ENCODE assay signal across 15 cellular contexts in the genomic region with DNA sequence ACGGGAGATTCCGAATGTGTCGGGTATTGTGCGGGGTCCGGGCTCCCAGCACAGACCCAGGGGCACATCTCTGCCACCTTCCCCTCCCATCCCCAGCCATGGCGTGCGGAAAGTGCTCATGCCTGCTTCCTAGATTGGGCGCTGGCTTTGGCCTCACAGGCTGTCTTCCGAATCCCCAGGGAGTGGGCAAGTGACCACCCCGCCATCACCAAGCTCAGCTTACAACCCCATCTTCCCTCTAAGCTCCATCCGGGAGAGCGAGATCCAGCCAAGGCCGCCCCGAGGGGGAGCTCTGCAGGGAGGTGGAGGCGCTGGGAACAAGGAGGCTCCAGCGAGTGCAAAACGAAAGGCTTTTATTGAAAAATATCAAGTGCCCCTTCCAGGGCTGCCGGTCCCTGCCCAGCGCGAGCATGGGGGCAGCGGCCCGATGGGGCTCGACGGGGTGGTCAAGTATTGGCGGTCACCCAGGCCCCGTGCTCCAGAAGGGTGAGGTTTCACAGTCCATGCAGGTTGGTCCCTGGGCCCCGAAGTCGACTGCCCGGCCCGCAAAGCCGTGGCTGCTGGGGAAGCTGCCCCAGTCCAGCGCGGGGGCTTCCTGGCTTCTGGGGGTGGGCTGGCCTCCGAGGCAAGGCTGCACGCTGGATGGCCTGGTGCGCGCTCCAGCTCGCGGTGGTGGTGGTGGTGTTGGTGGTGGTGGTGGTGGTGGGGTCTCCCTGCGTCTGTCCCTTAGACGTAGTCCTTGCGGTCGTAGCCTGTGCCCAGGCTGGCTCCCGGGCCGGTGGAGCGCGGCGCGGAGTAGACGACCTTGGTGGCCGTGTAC. TPM values are rescaled to one million over a fixed set of nuclear protein-coding genes. Genes with fewer than 3 reads are reported as not detected.
DNase-seq lines count a peak whose midpoint lies in the region; ATAC-seq and TF ChIP-seq lines count a peak whose summit lies in the region.
"Had no signal": no experiment of that assay in that cellular context is flagged by ENCODE, and none has a peak within 500 bp of the region (broad histone marks: within the 10 kb centered on the region; RNA-seq: fewer than 3 reads in every experiment).

No MANE protein-coding gene starts in this region.

- H3K9me2 ChIP-seq in GM23338 (ENCODE audit: insufficient read depth) = peaks cover 8% of the 10 kb centered on the region; the same call in 1 of the 2 replicates

- no peaks in the 10 kb centered on the region for H4K20me1 ChIP-seq in GM23338 (replicated peaks; ENCODE audit: insufficient read depth)
- H4K20me1 ChIP-seq in neural progenitor cell (ENCODE audit: low read depth) = no peaks in the 10 kb centered on the region

- H3K4me1 ChIP-seq in GM23338 (ENCODE audit: insufficient read depth) = peaks cover 5% of the 10 kb centered on the region; the same call in 1 of the 2 replicates
- H3K4me1 ChIP-seq in neural progenitor cell = peaks cover 5% of the 10 kb centered on the region
- H3K4me1 ChIP-seq in adrenal gland (replicated peaks in 1 of 2) = peaks cover 0 to 8% of the 10 kb centered on the region in 2 donors
- H3K4me1 ChIP-seq: SJCRH30 had no signal

- TF ChIP-seq POLR2A in adrenal gland (IDR thresholded peaks at IDR 0.05) = no peak

- no peak for TF ChIP-seq CTCF in C4-2B (conservative IDR thresholded peaks at IDR 0.05)
- TF ChIP-seq CTCF in GM23338 (conservative IDR thresholded peaks at IDR 0.05; ENCODE audit: low read depth in 2 of 2) = no peak
- TF ChIP-seq CTCF in coronary artery (IDR thresholded peaks at IDR 0.05) = no peak
- no peak for TF ChIP-seq CTCF in neural progenitor cell (IDR thresholded peaks at IDR 0.05)
- TF ChIP-seq CTCF in adrenal gland (IDR thresholded peaks at IDR 0.05) = no peak

- peaks cover 17% of the 10 kb centered on the region for H3K27me3 ChIP-seq in GM23338 (ENCODE audit: insufficient read depth)
- peaks cover 25% of the 10 kb centered on the region for H3K27me3 ChIP-seq in neural progenitor cell
- peaks cover 26% of the 10 kb centered on the region for H3K27me3 ChIP-seq in adrenal gland
- H3K27me3 ChIP-seq: SJCRH30 had no signal

- H3K4me3 ChIP-seq in GM23338 (peak overlapping the region; percentile 80; the same call in 1 of the 2 replicates), coronary artery (peak overlapping the region; percentile 58), neural progenitor cell (no peak overlapping the region), adrenal gland (no peak overlapping the region)
- H3K4me3 ChIP-seq: SJCRH30 had no signal

- H3K36me3 ChIP-seq in GM23338 (ENCODE audit: insufficient read depth) (no peaks in the 10 kb centered on the region), neural progenitor cell (no peaks in the 10 kb centered on the region), adrenal gland (replicated peaks in 1 of 2) (no peaks in the 10 kb centered on the region)
- H3K36me3 ChIP-seq: SJCRH30, WERI-Rb-1 had no signal

- H3K9ac ChIP-seq in neural progenitor cell = no peak overlapping the region

- H3F3A ChIP-seq in GM23338 (replicated peaks; ENCODE audit: low read depth) = no peaks in the 10 kb centered on the region
- H3F3A ChIP-seq in neural progenitor cell (ENCODE audit: low read depth) = peaks cover 19% of the 10 kb centered on the region

- H3K4me1 Mint-ChIP-seq in GM23338 = peaks cover 5% of the 10 kb centered on the region; the same call in 2 of the 3 replicates
- peaks cover 8% of the 10 kb centered on the region for H3K4me1 Mint-ChIP-seq in neural progenitor cell

- H3K9me3 Mint-ChIP-seq in GM23338 = no peaks in the 10 kb centered on the region; the same call in 2 of the 3 replicates
- no peaks in the 10 kb centered on the region for H3K9me3 Mint-ChIP-seq in neural progenitor cell
- H3K9me3 Mint-ChIP-seq: CD4-positive, alpha-beta T cell had no signal

- DNase-seq in GM23338 (ENCODE audit: low spot score) (peak; percentile 38), coronary artery (ENCODE audit: low spot score) (no peak), neural progenitor cell (ENCODE audit: low spot score) (no peak), adrenal gland (no peak), GM19240 (ENCODE audit: insufficient read length, low spot score) (no peak), iPS-NIHi11 (ENCODE audit: low spot score) (no peak), middle frontal gyrus (ENCODE audit: extremely low spot score, low spot score) (no peak)
- DNase-seq: CD4-positive, alpha-beta T cell; cortex of kidney; MM.1S; NCI-H526 treated with DMSO at 0.1 percent for 48 hours; nucleus accumbens; SJCRH30; WERI-Rb-1 had no signal

- H2AFZ ChIP-seq in GM23338 (no peak overlapping the region), neural progenitor cell (replicated peaks) (no peak overlapping the region)

- ATAC-seq in GM23338 = peak; percentile 2

- no peaks in the 10 kb centered on the region for H3K9me3 ChIP-seq in neural progenitor cell (ENCODE audit: low read depth)
- no peaks in the 10 kb centered on the region for H3K9me3 ChIP-seq in adrenal gland (replicated peaks in 1 of 3)
- H3K9me3 ChIP-seq: SJCRH30 had no signal

- peak overlapping the region; percentile 46 for H3K4me3 Mint-ChIP-seq in GM23338
- H3K4me3 Mint-ChIP-seq in neural progenitor cell = peak overlapping the region; percentile 55
- H3K4me3 Mint-ChIP-seq: CD4-positive, alpha-beta T cell had no signal

- WGBS in adrenal gland, 4 donors = 15 to 40% (median 26%) methylated on average over 9 to 51 of the region's 51 CpGs

- H3K79me2 ChIP-seq in GM23338 (replicated peaks; ENCODE audit: insufficient read depth) = no peaks in the 10 kb centered on the region
- no peaks in the 10 kb centered on the region for H3K79me2 ChIP-seq in neural progenitor cell (ENCODE audit: low read depth)

- peaks cover 12% of the 10 kb centered on the region for H3K27me3 Mint-ChIP-seq in GM23338 (ENCODE audit: insufficient read depth, low read depth, poor library complexity)
- peaks cover 15% of the 10 kb centered on the region for H3K27me3 Mint-ChIP-seq in neural progenitor cell (ENCODE audit: insufficient read depth, low read depth)

- intact Hi-C loops in adrenal gland (cut with DNase I) = no loop called here

- peak overlapping the region; percentile 84 for H3K4me2 ChIP-seq in GM23338
- H3K4me2 ChIP-seq in neural progenitor cell = no peak overlapping the region

- H3K27ac ChIP-seq in C4-2B (peak overlapping the region; percentile 85), GM23338 (ENCODE audit: low read depth) (no peak overlapping the region), coronary artery (no peak overlapping the region), neural progenitor cell (no peak overlapping the region), adrenal gland (no peak overlapping the region)
- H3K27ac ChIP-seq: SJCRH30 had no signal

- 0 out of 3 replicates have a peak, but pooled peaks cover 5% of the 10 kb centered on the region for H3K36me3 Mint-ChIP-seq in GM23338 (ENCODE audit: low read depth)
- peaks cover 3% of the 10 kb centered on the region for H3K36me3 Mint-ChIP-seq in neural progenitor cell

- H3K27ac Mint-ChIP-seq in GM23338 = no peak overlapping the region
- no peak overlapping the region for H3K27ac Mint-ChIP-seq in neural progenitor cell
- H3K27ac Mint-ChIP-seq: CD4-positive, alpha-beta T cell had no signal

TF ChIP-seq in GM23338, 12 proteins besides CTCF, POLR2A, EP300 and RAD21 (continues in another document):
- TF ChIP-seq ZNF114 (CRISPR knock-in tag; IDR thresholded peaks at IDR 0.05) (no peak), POLR2AphosphoS5 (IDR thresholded peaks at IDR 0.05; ENCODE audit: low read depth) (no peak), STAT1 (IDR thresholded peaks at IDR 0.05; ENCODE audit: unreplicated experiment) (no peak)
- TF ChIP-seq, protein P1, sequence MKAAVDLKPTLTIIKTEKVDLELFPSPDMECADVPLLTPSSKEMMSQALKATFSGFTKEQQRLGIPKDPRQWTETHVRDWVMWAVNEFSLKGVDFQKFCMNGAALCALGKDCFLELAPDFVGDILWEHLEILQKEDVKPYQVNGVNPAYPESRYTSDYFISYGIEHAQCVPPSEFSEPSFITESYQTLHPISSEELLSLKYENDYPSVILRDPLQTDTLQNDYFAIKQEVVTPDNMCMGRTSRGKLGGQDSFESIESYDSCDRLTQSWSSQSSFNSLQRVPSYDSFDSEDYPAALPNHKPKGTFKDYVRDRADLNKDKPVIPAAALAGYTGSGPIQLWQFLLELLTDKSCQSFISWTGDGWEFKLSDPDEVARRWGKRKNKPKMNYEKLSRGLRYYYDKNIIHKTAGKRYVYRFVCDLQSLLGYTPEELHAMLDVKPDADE (IDR thresholded peaks at IDR 0.05) = no peak

RNA-seq across cellular contexts. Expression of a gene that starts 1.2 kb away (rescaled TPM):
- 24.1 and 27.7 TPM in 2 replicates for total RNA-seq in GM23338 (2014; rRNA removed; shearing (Covaris generic))
- 20.1 and 21.4 TPM in 2 replicates for polyA plus RNA-seq in GM23338 (2016; fragmentation: Nextera tagmentation; extraction: Ambion mirVana)
- total RNA-seq in neural progenitor cell (ENCODE audit: low replicate concordance) = 1.6 and 14.2 TPM in 2 replicates
- total RNA-seq in adrenal gland = under 1 TPM in 4 of 8 donors, not detected in 4; 0.22 to 0.72 (median 0.42) TPM
- under 1 TPM in 2 of 3 donors, not detected in 1; 0.24 to 0.40 TPM for polyA plus RNA-seq in adrenal gland
- total RNA-seq: CD4-positive, alpha-beta T cell; SJCRH30 had no signal

RNA-seq across cellular contexts. Expression of a gene that starts 30.3 kb away (rescaled TPM):
- 16.3 and 24.6 TPM in 2 replicates for total RNA-seq in GM23338 (2014; rRNA removed; shearing (Covaris generic))
- 18.0 and 18.7 TPM in 2 replicates for polyA plus RNA-seq in GM23338 (2016; fragmentation: Nextera tagmentation; extraction: Ambion mirVana)
- total RNA-seq in neural progenitor cell (ENCODE audit: low replicate concordance) = 9.3 and 15.1 TPM in 2 replicates
- 10 to 100 TPM; 13.0 to 20.5 (median 18.2) TPM for total RNA-seq in adrenal gland
- 10 to 100 TPM; 15.4 to 41.6 (median 39.2) TPM for polyA plus RNA-seq in adrenal gland

RNA-seq across cellular contexts. Expression of a gene that starts 49.4 kb away (rescaled TPM):
- 9.4 and 19.8 TPM in 2 replicates for total RNA-seq in GM23338 (2014; rRNA removed; shearing (Covaris generic))
- polyA plus RNA-seq in GM23338 (2016; fragmentation: Nextera tagmentation; extraction: Ambion mirVana) (9.1 and 11.7 TPM in 2 replicates), adrenal gland (10 to 100 TPM in 1 of 3 donors, 1 to 10 TPM in 2; 5.3 to 28.1 (median 7.2) TPM)
- total RNA-seq in neural progenitor cell (ENCODE audit: low replicate concordance) (21.9 and 29.0 TPM in 2 replicates), adrenal gland (1 to 10 TPM in 7 of 8 donors, under 1 TPM in 1; 0.52 to 8.0 (median 4.2) TPM)

Comparison
In these comparisons a context has a peak if more than half of its experiments do, and no peak if none do; other contexts are left out.
1. H3K4me3 ChIP-seq: peak in GM23338 (single experiment) and coronary artery (single experiment); none in neural progenitor cell (single experiment) and adrenal gland (0 of 4).